1 cellular context compared by ENCODE assay signal in genomic region chr19:35330475-35330874, GRCh38.
TF ChIP-seq lines count a peak whose summit lies in the region.

No MANE protein-coding gene starts in this region.

TF ChIP-seq in GM12878, 131 proteins besides CTCF, POLR2A, EP300 and RAD21 (continued from another document and continues in another):
- TF ChIP-seq MLLT1 (IDR thresholded peaks at IDR 0.05) (peak; percentile 51; the same call in 1 of the 2 replicates), SMC3 (IDR thresholded peaks at IDR 0.05; ENCODE audit: borderline replicate concordance, low read length) (no peak), BMI1 (IDR thresholded peaks at IDR 0.05; ENCODE audit: borderline replicate concordance) (no peak), ELK1 (IDR thresholded peaks at IDR 0.05; ENCODE audit: low read depth, low read length) (no peak), NFIC (IDR thresholded peaks at IDR 0.05; ENCODE audit: low read depth, low read length) (peak; percentile 51; the same call in 1 of the 2 replicates), NFXL1 (IDR thresholded peaks at IDR 0.05; ENCODE audit: borderline replicate concordance) (no peak), E2F8 (IDR thresholded peaks at IDR 0.05; ENCODE audit: low read depth, partially characterized antibody) (no peak), HSF1 (IDR thresholded peaks at IDR 0.05; ENCODE audit: low read depth, low read length) (no peak), BACH1 (IDR thresholded peaks at IDR 0.05; ENCODE audit: borderline replicate concordance) (peak; percentile 24; the same call in 1 of the 2 replicates), ZNF592 (IDR thresholded peaks at IDR 0.05) (no peak), ZNF217 (IDR thresholded peaks at IDR 0.05) (peak; percentile 29; the same call in 1 of the 2 replicates), CREB1 (IDR thresholded peaks at IDR 0.05; ENCODE audit: low read depth) (no peak), CREM (IDR thresholded peaks at IDR 0.05; ENCODE audit: low read depth) (peak; percentile 18), NR2C2 (IDR thresholded peaks at IDR 0.05; ENCODE audit: borderline replicate concordance, control insufficient read depth, insufficient read length, low read depth) (no peak), E4F1 (IDR thresholded peaks at IDR 0.05; ENCODE audit: borderline replicate concordance, partially characterized antibody) (no peak), MXI1 (IDR thresholded peaks at IDR 0.05; ENCODE audit: low read depth, low read length) (peak; percentile 67; the same call in 1 of the 2 replicates), EGR1 (IDR thresholded peaks at IDR 0.05; ENCODE audit: borderline replicate concordance in 1 of 2, low read depth in 2 of 2, low read length in 2 of 2) (no peak), CHD1 (IDR thresholded peaks at IDR 0.05; ENCODE audit: low read depth, low read length) (no peak), DPF2 (IDR thresholded peaks at IDR 0.05) (no peak), SIN3A (IDR thresholded peaks at IDR 0.05; ENCODE audit: low read depth, low read length) (no peak), RCOR1 (conservative IDR thresholded peaks at IDR 0.05; ENCODE audit: low read depth, low read length) (no peak), EZH2 (IDR thresholded peaks at IDR 0.05; ENCODE audit: borderline replicate concordance, control insufficient read depth, low read depth, low read length) (no peak), TCF7 (IDR thresholded peaks at IDR 0.05; ENCODE audit: borderline replicate concordance) (no peak), GABPA (IDR thresholded peaks at IDR 0.05; ENCODE audit: low read depth) (no peak), POLR2AphosphoS5 (IDR thresholded peaks at IDR 0.05; ENCODE audit: low read length) (peak; percentile 42; the same call in 1 of the 2 replicates), EED (IDR thresholded peaks at IDR 0.05; ENCODE audit: low read depth) (no peak), ZNF207 (IDR thresholded peaks at IDR 0.05; ENCODE audit: borderline replicate concordance) (no peak), USF2 (IDR thresholded peaks at IDR 0.05; ENCODE audit: borderline replicate concordance, low read depth, low read length) (no peak), IKZF2 (IDR thresholded peaks at IDR 0.05) (no peak), SREBF1 (IDR thresholded peaks at IDR 0.05; ENCODE audit: low read length) (0 out of 2 replicates have a peak, but pooled peaks have one; percentile 39), ZBTB40 (IDR thresholded peaks at IDR 0.05; ENCODE audit: borderline replicate concordance) (no peak; the same call in 1 of the 2 replicates), IKZF1 (conservative IDR thresholded peaks at IDR 0.05) (no peak; the same call in 1 of the 2 replicates), MAX (IDR thresholded peaks at IDR 0.05; ENCODE audit: low read depth, low read length) (peak; percentile 88), KDM1A (IDR thresholded peaks at IDR 0.05; ENCODE audit: borderline replicate concordance) (no peak), ETV6 (conservative IDR thresholded peaks at IDR 0.05 in 1 of 2, IDR thresholded peaks at IDR 0.05 in 1 of 2; ENCODE audit: borderline replicate concordance in 1 of 2, low read depth in 1 of 2) (no peak)
